Comparison of ENCODE assay signal across 20 cellular contexts in genomic region chr4:96343836-96344235, GRCh38.
DNase-seq lines count a peak whose midpoint lies in the region; ATAC-seq, FAIRE-seq and TF ChIP-seq lines count a peak whose summit lies in the region.
"Had no signal": no experiment of that assay in that cellular context is flagged by ENCODE, and none has a peak within 500 bp of the region (broad histone marks: within the 10 kb centered on the region; RNA-seq: fewer than 3 reads in every experiment).

No MANE protein-coding gene starts in this region.

- no peaks in the 10 kb centered on the region for H4K20me1 ChIP-seq in H9 (ENCODE audit: control insufficient read depth, insufficient read depth, insufficient read length)
- H4K20me1 ChIP-seq in H1 (replicated peaks in 1 of 2; ENCODE audit: control insufficient read depth in 1 of 2, insufficient read depth in 2 of 2, low read length in 2 of 2) = no peaks in the 10 kb centered on the region

- H2BK12ac ChIP-seq in H9 (ENCODE audit: insufficient read length, low read depth, low read length) (no peak overlapping the region), H1 (ENCODE audit: low read depth, low read length) (no peak overlapping the region)

- no peak for TF ChIP-seq EP300 in H1 (IDR thresholded peaks at IDR 0.05; ENCODE audit: borderline replicate concordance in 1 of 2, low read depth in 2 of 2, low read length in 2 of 2)

- in situ Hi-C loops in brain microvascular endothelial cell (cut with HindIII; ENCODE audit: low pct_ligation_motif_present, low sequenced_read_pairs) = no loop called here

- H3K27me3 ChIP-seq in H9 (ENCODE audit: insufficient read depth, low read length) (no peaks in the 10 kb centered on the region), HUES64 (ENCODE audit: insufficient read depth, low read length) (no peaks in the 10 kb centered on the region), H1 (replicated peaks in 1 of 4; ENCODE audit: control insufficient read depth in 3 of 4, extremely low read depth in 1 of 4, insufficient read depth in 3 of 4, low read length in 3 of 4) (no peaks in the 10 kb centered on the region), brain microvascular endothelial cell (replicated peaks) (no peaks in the 10 kb centered on the region)

- H3K79me1 ChIP-seq in H9 (ENCODE audit: insufficient read depth, low read depth, low read length, poor library complexity, severe bottlenecking) (no peaks in the 10 kb centered on the region), H1 (ENCODE audit: low read depth, low read length) (no peaks in the 10 kb centered on the region)

- H4K91ac ChIP-seq in H9 (ENCODE audit: insufficient read length, low read depth, low read length) (no peak overlapping the region), H1 (replicated peaks; ENCODE audit: insufficient read length, low read length) (no peak overlapping the region)

- no peak overlapping the region for H2BK20ac ChIP-seq in H9 (ENCODE audit: low read depth, low read length, poor library complexity, severe bottlenecking)
- H2BK20ac ChIP-seq in H1 (ENCODE audit: low read length) = no peak overlapping the region

- H3K4me3 ChIP-seq in HUES64 (ENCODE audit: low read length) (peak overlapping the region; percentile 15; the same call in 1 of the 2 replicates), H1 (ENCODE audit: extremely low read depth in 1 of 4, insufficient read depth in 2 of 4, low read depth in 3 of 4, low read length in 4 of 4) (peak overlapping the region in 1 of 4 experiments; percentile 34; a peak in 1 of 8 replicates), brain microvascular endothelial cell (ENCODE audit: low read depth, low read length) (no peak overlapping the region)
- H3K4me3 ChIP-seq: GM12878, GM23248 had no signal

- H3K36me3 ChIP-seq in HUES64 (ENCODE audit: insufficient read depth, low read length) (no peaks in the 10 kb centered on the region), H1 (ENCODE audit: control insufficient read depth in 2 of 4, insufficient read depth in 4 of 4, low read length in 3 of 4) (no peaks in the 10 kb centered on the region), brain microvascular endothelial cell (replicated peaks) (no peaks in the 10 kb centered on the region)

- H2AK5ac ChIP-seq in H9 (ENCODE audit: insufficient read length, low read length) (no peak overlapping the region), H1 (ENCODE audit: low read depth, low read length) (no peak overlapping the region)

- H3K18ac ChIP-seq in H9 (ENCODE audit: insufficient read length, low read depth, low read length) (no peak overlapping the region), H1 (ENCODE audit: extremely low read depth, low read length) (no peak overlapping the region)

- no peak overlapping the region for H2BK5ac ChIP-seq in H9 (ENCODE audit: insufficient read length, low read length)
- H2BK5ac ChIP-seq in H1 (ENCODE audit: low read depth, low read length) = no peak overlapping the region

- TF ChIP-seq RAD21 in H1 (IDR thresholded peaks at IDR 0.05 in 1 of 2, conservative IDR thresholded peaks at IDR 0.05 in 1 of 2; ENCODE audit: low read depth in 2 of 2, low read length in 2 of 2) = no peak

- no peak overlapping the region for H3K4me3 Mint-ChIP-seq in H9
- H3K4me3 Mint-ChIP-seq in T-helper 17 cell = no peak overlapping the region
- H3K4me3 Mint-ChIP-seq: CD8-positive, alpha-beta T cell had no signal

- peaks cover 1 to 14% of the 10 kb centered on the region in 2 experiments; a peak in 3 of 5 replicates for H3K9me3 Mint-ChIP-seq in H9

- H2BK15ac ChIP-seq in H9 (ENCODE audit: low read depth, low read length) = no peak overlapping the region
- no peak overlapping the region for H2BK15ac ChIP-seq in H1 (ENCODE audit: low read length)

- H3K56ac ChIP-seq in H9 (ENCODE audit: insufficient read length, low read depth, low read length) (no peak overlapping the region), H1 (replicated peaks; ENCODE audit: insufficient read length, low read depth, low read length) (no peak overlapping the region)

- H2BK120ac ChIP-seq in H9 (ENCODE audit: low read depth, low read length, poor library complexity, severe bottlenecking) = no peak overlapping the region
- H2BK120ac ChIP-seq in H1 (replicated peaks; ENCODE audit: low read depth, low read length) = no peak overlapping the region

- H3K27me3 Mint-ChIP-seq in H9 (ENCODE audit: low read depth) (no peaks in the 10 kb centered on the region), T-helper 17 cell (no peaks in the 10 kb centered on the region)

- H3K4me2 ChIP-seq in H9 (ENCODE audit: insufficient read depth, insufficient read length, low read length) (no peak overlapping the region), H1 (ENCODE audit: insufficient read depth in 1 of 2, low read depth in 2 of 2, low read length in 2 of 2) (peak overlapping the region in 1 of 2 experiments; percentile 7; a peak in 1 of 4 replicates)

- no peak overlapping the region for H3K9ac ChIP-seq in H9 (ENCODE audit: extremely low read depth, insufficient read length, low read length)
- H3K9ac ChIP-seq in HUES64 (ENCODE audit: low read depth, low read length) = no peak overlapping the region
- no peak overlapping the region for H3K9ac ChIP-seq in H1 (replicated peaks in 1 of 4; ENCODE audit: extremely low read depth in 1 of 4, low read depth in 3 of 4, low read length in 3 of 4)
- H3K9ac ChIP-seq: GM23248 had no signal

- CTCF ChIA-PET in H1 (lab: Charles Lee; ENCODE audit: partially characterized antibody) = no interaction called here

- H3K4me1 Mint-ChIP-seq in H9 (peaks cover 38 to 41% of the 10 kb centered on the region in 2 experiments), T-helper 17 cell (no peaks in the 10 kb centered on the region)

- no peak for FAIRE-seq in H1 (lab: Jason Lieb, UNC)
- FAIRE-seq: A204.1, GM12878, GM19239 had no signal

- no peaks in the 10 kb centered on the region; the same call in 1 of the 2 replicates for H3K4me1 ChIP-seq in H9 (ENCODE audit: insufficient read depth, low read length)
- peaks cover 39% of the 10 kb centered on the region for H3K4me1 ChIP-seq in HUES64 (ENCODE audit: insufficient read depth, low read length)
- H3K4me1 ChIP-seq in H1 (replicated peaks in 1 of 4; ENCODE audit: control insufficient read depth in 3 of 4, insufficient read depth in 4 of 4, low read length in 3 of 4) = peaks cover 0 to 21% (median 4%) of the 10 kb centered on the region in 4 experiments; a peak in 3 of 7 replicates

- no peak overlapping the region for H2AFZ ChIP-seq in H9 (ENCODE audit: low read length)
- H2AFZ ChIP-seq in H1 (ENCODE audit: low read length) = no peak overlapping the region
- H2AFZ ChIP-seq: GM23248 had no signal

- H3T11ph ChIP-seq in H9 (ENCODE audit: low read length) = no peak overlapping the region

- H3K79me2 ChIP-seq in H9 (ENCODE audit: insufficient read depth, low read length) = no peaks in the 10 kb centered on the region
- H3K79me2 ChIP-seq in H1 (ENCODE audit: control insufficient read depth in 1 of 2, insufficient read depth in 2 of 2, low read length in 2 of 2) = no peaks in the 10 kb centered on the region

- H4K8ac ChIP-seq in H9 (replicated peaks; ENCODE audit: insufficient read length, low read depth, low read length) (no peak overlapping the region), H1 (ENCODE audit: extremely low read depth, insufficient read depth, low read length) (no peak overlapping the region)

- H3K23ac ChIP-seq in H9 (ENCODE audit: insufficient read length, low read depth, low read length) (no peak overlapping the region), H1 (ENCODE audit: insufficient read length) (no peak overlapping the region)

- DNase-seq in H9 = no peak
- no peak for DNase-seq in H1 (ENCODE audit: low read depth in 1 of 2, low spot score in 2 of 2)
- no peak for DNase-seq in brain microvascular endothelial cell
- no peak for DNase-seq in caudate nucleus (lab: John Stamatoyannopoulos, UW)
- DNase-seq in T-helper 17 cell = no peak
- DNase-seq: AML-193; Calu3; CD8-positive, alpha-beta T cell; DND-41; EL; GM23248; H7; Kasumi-1; KG1 had no signal

- H3K14ac ChIP-seq in H9 (ENCODE audit: insufficient read depth, low read length) = no peak overlapping the region
- H3K14ac ChIP-seq in H1 (ENCODE audit: insufficient read length) = no peak overlapping the region

- no peak for TF ChIP-seq POLR2A in H1 (IDR thresholded peaks at IDR 0.05; ENCODE audit: control extremely low read depth in 1 of 2, low read depth in 2 of 2, low read length in 2 of 2)

- H4K5ac ChIP-seq in H9 (ENCODE audit: insufficient read length, low read depth, low read length) (no peak overlapping the region), H1 (ENCODE audit: insufficient read length, low read depth, low read length) (peak overlapping the region; percentile 40)

- no peak for TF ChIP-seq CTCF in H9 (conservative IDR thresholded peaks at IDR 0.05)
- TF ChIP-seq CTCF in H1 (IDR thresholded peaks at IDR 0.05; ENCODE audit: control extremely low read depth in 1 of 3, insufficient read depth in 1 of 3, low read depth in 1 of 3, low read length in 3 of 3) = no peak
- TF ChIP-seq CTCF in brain microvascular endothelial cell (IDR thresholded peaks at IDR 0.05; ENCODE audit: low read depth, low read length, missing control alignments) = no peak

- no peak overlapping the region for H3K4ac ChIP-seq in H9 (ENCODE audit: low read depth, low read length)
- no peak overlapping the region for H3K4ac ChIP-seq in H1 (replicated peaks; ENCODE audit: insufficient read length, low read depth, low read length)

- H3K27ac ChIP-seq in H9 (ENCODE audit: insufficient read length, low read depth, low read length) = no peak overlapping the region
- peak overlapping the region; percentile 88; the same call in 1 of the 2 replicates for H3K27ac ChIP-seq in HUES64 (ENCODE audit: low read depth, low read length)
- H3K27ac ChIP-seq in H1 (ENCODE audit: low read depth, low read length) = no peak overlapping the region
- no peak overlapping the region for H3K27ac ChIP-seq in brain microvascular endothelial cell
- H3K27ac ChIP-seq in caudate nucleus (ENCODE audit: low read depth, low read length) = no peak overlapping the region
- H3K27ac ChIP-seq: GM23248, HL-60 had no signal

- peaks cover 17 to 37% (median 23%) of the 10 kb centered on the region in 3 experiments for H3K36me3 Mint-ChIP-seq in H9 (ENCODE audit: insufficient read depth in 1 of 3, low read depth in 3 of 3)
- H3K36me3 Mint-ChIP-seq in T-helper 17 cell (ENCODE audit: low read depth) = no peaks in the 10 kb centered on the region
- H3K36me3 Mint-ChIP-seq: CD8-positive, alpha-beta T cell had no signal

- H3K27ac Mint-ChIP-seq in H9 (peak overlapping the region in 2 of 3 experiments; percentile 30 to 97; a peak in 5 of 7 replicates), T-helper 17 cell (no peak overlapping the region)
- H3K27ac Mint-ChIP-seq: CD8-positive, alpha-beta T cell had no signal

- H3K23me2 ChIP-seq in H9 (ENCODE audit: insufficient read length, low read depth, low read length, poor library complexity, severe bottlenecking) (no peaks in the 10 kb centered on the region), H1 (ENCODE audit: low read depth, low read length) (no peaks in the 10 kb centered on the region)

- H3K9me3 ChIP-seq in H9 (ENCODE audit: control insufficient read depth, low read depth, low read length) = no peaks in the 10 kb centered on the region
- no peaks in the 10 kb centered on the region for H3K9me3 ChIP-seq in HUES64 (ENCODE audit: insufficient read depth, low read depth, low read length)
- H3K9me3 ChIP-seq in H1 (ENCODE audit: insufficient read depth in 2 of 2, low read depth in 1 of 2, low read length in 1 of 2) = no peaks in the 10 kb centered on the region
- no peaks in the 10 kb centered on the region for H3K9me3 ChIP-seq in T-helper 17 cell (ENCODE audit: control insufficient read depth, low read length, poor library complexity, severe bottlenecking)

- POLR2A ChIA-PET in H1 (lab: Charles Lee; ENCODE audit: partially characterized antibody) = interaction anchor here (0.6 kb wide), 1 partner anchor 603 kb away, joined by 3 read pairs; no protein-coding TSS in a partner anchor

- ATAC-seq in T-helper 17 cell = no peak
- no peak for ATAC-seq in GM21381 (IDR thresholded peaks at IDR 0.05; ENCODE audit: unreplicated experiment)
- ATAC-seq: CD8-positive, alpha-beta T cell; GM12878 had no signal
